Comparison of ENCODE assay signal across 1 cellular context in the genomic region with DNA sequence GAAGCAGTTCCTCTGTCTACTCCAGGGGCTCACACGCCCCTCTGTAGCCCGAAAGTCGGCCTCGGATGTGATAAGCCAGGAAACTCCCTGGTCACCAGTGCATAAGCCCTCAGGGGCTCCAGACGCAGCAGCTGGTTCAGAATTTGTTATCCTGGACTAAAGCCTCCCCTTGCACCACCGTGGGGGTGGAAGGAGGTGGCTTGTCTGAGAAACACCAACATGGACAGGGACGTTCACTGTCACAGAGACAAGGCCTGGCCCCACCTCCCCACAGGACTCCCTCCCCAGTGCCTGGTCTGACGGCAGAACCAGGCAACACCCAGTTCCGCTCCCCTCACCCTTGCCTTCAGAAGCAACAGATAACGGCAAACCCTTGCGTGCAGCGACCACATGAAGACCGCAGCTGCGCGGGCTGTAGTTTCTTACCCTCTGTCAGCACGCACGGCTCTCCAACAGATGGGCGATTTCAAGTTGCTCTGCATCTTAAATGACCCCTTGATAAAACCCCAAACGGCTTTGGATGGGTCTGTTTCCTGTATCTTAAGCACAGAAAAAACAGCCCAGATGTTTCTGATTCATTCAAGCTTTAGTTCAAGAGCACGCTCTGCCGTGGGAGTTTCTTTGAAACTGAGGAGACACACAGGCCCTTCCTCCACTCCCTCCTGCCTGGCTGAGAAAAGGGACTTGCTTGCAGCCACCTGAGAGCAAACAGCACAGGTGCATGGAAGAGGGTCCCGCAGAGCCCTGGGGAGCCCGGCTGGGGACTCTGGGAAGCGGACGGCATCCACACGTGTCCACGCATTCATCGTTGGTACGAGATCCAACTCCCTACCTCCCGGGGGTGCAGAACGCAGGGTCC.
A peak's percentile ranks its signal among the peaks of the same experiment; 100 is the strongest.
TF ChIP-seq lines count a peak whose summit lies in the region.

No MANE protein-coding gene starts in this region.

TF ChIP-seq in K562, 482 proteins besides CTCF, POLR2A, EP300 and RAD21 (continued from another document and continues in another):
- TF ChIP-seq, protein P1, sequence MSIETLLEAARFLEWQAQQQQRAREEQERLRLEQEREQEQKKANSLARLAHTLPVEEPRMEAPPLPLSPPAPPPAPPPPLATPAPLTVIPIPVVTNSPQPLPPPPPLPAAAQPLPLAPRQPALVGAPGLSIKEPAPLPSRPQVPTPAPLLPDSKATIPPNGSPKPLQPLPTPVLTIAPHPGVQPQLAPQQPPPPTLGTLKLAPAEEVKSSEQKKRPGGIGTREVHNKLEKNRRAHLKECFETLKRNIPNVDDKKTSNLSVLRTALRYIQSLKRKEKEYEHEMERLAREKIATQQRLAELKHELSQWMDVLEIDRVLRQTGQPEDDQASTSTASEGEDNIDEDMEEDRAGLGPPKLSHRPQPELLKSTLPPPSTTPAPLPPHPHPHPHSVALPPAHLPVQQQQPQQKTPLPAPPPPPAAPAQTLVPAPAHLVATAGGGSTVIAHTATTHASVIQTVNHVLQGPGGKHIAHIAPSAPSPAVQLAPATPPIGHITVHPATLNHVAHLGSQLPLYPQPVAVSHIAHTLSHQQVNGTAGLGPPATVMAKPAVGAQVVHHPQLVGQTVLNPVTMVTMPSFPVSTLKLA (conservative IDR thresholded peaks at IDR 0.05) = no peak; a peak in 1 of 4 replicates
- TF ChIP-seq, protein P2, sequence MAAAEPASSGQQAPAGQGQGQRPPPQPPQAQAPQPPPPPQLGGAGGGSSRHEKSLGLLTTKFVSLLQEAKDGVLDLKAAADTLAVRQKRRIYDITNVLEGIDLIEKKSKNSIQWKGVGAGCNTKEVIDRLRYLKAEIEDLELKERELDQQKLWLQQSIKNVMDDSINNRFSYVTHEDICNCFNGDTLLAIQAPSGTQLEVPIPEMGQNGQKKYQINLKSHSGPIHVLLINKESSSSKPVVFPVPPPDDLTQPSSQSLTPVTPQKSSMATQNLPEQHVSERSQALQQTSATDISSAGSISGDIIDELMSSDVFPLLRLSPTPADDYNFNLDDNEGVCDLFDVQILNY (CRISPR knock-in tag; IDR thresholded peaks at IDR 0.05) = no peak
- TF ChIP-seq MXI1 (IDR thresholded peaks at IDR 0.05; ENCODE audit: low read depth, low read length) (no peak), ZNF76 (CRISPR knock-in tag; IDR thresholded peaks at IDR 0.05; ENCODE audit: borderline replicate concordance) (no peak), ZNF146 (CRISPR knock-in tag; IDR thresholded peaks at IDR 0.05; ENCODE audit: unreplicated experiment) (no peak), ZNF175 (CRISPR knock-in tag; IDR thresholded peaks at IDR 0.05; ENCODE audit: low read depth) (0 out of 2 replicates have a peak, but pooled peaks have one; percentile 52), ZNF407 (IDR thresholded peaks at IDR 0.05; ENCODE audit: low read depth) (no peak), RBM34 (IDR thresholded peaks at IDR 0.05; ENCODE audit: borderline replicate concordance, insufficient read depth, low read length) (no peak), ZNF707 (CRISPR knock-in tag; conservative IDR thresholded peaks at IDR 0.05) (no peak), ZNF124 (CRISPR knock-in tag; IDR thresholded peaks at IDR 0.05) (no peak), ZNF609 (CRISPR knock-in tag; IDR thresholded peaks at IDR 0.05; ENCODE audit: borderline replicate concordance) (no peak), BHLHE40 (IDR thresholded peaks at IDR 0.05; ENCODE audit: low read length) (peak; percentile 83), NONO (IDR thresholded peaks at IDR 0.05; ENCODE audit: low read depth in 2 of 2, low read length in 1 of 2) (no peak), NCOA4 (IDR thresholded peaks at IDR 0.05; ENCODE audit: partially characterized antibody) (no peak), FOXM1 (IDR thresholded peaks at IDR 0.05; ENCODE audit: low read depth) (no peak), FOXM1 (CRISPR knock-in tag; IDR thresholded peaks at IDR 0.05; ENCODE audit: low read depth) (no peak), FOXP1 (CRISPR knock-in tag; IDR thresholded peaks at IDR 0.05) (no peak), KLF16 (IDR thresholded peaks at IDR 0.05) (peak; percentile 44; the same call in 1 of the 2 replicates), ZFP36 (IDR thresholded peaks at IDR 0.05; ENCODE audit: low read depth, low read length, partially characterized antibody) (peak; percentile 3), MYBL2 (IDR thresholded peaks at IDR 0.05; ENCODE audit: low read depth) (no peak), MYBL2 (CRISPR knock-in tag; IDR thresholded peaks at IDR 0.05; ENCODE audit: borderline replicate concordance) (no peak), MTF1 (CRISPR knock-in tag; IDR thresholded peaks at IDR 0.05; ENCODE audit: borderline replicate concordance) (no peak), POLR2B (IDR thresholded peaks at IDR 0.05; ENCODE audit: low read depth, partially characterized antibody) (no peak)
- TF ChIP-seq, protein P3, sequence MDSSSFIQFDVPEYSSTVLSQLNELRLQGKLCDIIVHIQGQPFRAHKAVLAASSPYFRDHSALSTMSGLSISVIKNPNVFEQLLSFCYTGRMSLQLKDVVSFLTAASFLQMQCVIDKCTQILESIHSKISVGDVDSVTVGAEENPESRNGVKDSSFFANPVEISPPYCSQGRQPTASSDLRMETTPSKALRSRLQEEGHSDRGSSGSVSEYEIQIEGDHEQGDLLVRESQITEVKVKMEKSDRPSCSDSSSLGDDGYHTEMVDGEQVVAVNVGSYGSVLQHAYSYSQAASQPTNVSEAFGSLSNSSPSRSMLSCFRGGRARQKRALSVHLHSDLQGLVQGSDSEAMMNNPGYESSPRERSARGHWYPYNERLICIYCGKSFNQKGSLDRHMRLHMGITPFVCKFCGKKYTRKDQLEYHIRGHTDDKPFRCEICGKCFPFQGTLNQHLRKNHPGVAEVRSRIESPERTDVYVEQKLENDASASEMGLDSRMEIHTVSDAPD (CRISPR knock-in tag; IDR thresholded peaks at IDR 0.05) = no peak
- TF ChIP-seq, protein P4, sequence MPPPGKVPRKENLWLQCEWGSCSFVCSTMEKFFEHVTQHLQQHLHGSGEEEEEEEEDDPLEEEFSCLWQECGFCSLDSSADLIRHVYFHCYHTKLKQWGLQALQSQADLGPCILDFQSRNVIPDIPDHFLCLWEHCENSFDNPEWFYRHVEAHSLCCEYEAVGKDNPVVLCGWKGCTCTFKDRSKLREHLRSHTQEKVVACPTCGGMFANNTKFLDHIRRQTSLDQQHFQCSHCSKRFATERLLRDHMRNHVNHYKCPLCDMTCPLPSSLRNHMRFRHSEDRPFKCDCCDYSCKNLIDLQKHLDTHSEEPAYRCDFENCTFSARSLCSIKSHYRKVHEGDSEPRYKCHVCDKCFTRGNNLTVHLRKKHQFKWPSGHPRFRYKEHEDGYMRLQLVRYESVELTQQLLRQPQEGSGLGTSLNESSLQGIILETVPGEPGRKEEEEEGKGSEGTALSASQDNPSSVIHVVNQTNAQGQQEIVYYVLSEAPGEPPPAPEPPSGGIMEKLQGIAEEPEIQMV (tag; conservative IDR thresholded peaks at IDR 0.05; ENCODE audit: low read depth) = no peak
- TF ChIP-seq, protein P5, sequence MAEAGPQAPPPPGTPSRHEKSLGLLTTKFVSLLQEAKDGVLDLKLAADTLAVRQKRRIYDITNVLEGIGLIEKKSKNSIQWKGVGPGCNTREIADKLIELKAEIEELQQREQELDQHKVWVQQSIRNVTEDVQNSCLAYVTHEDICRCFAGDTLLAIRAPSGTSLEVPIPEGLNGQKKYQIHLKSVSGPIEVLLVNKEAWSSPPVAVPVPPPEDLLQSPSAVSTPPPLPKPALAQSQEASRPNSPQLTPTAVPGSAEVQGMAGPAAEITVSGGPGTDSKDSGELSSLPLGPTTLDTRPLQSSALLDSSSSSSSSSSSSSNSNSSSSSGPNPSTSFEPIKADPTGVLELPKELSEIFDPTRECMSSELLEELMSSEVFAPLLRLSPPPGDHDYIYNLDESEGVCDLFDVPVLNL (CRISPR knock-in tag; IDR thresholded peaks at IDR 0.05; ENCODE audit: low read depth) = no peak
- TF ChIP-seq, protein P6, sequence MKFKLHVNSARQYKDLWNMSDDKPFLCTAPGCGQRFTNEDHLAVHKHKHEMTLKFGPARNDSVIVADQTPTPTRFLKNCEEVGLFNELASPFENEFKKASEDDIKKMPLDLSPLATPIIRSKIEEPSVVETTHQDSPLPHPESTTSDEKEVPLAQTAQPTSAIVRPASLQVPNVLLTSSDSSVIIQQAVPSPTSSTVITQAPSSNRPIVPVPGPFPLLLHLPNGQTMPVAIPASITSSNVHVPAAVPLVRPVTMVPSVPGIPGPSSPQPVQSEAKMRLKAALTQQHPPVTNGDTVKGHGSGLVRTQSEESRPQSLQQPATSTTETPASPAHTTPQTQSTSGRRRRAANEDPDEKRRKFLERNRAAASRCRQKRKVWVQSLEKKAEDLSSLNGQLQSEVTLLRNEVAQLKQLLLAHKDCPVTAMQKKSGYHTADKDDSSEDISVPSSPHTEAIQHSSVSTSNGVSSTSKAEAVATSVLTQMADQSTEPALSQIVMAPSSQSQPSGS (CRISPR knock-in tag; IDR thresholded peaks at IDR 0.05) = no peak
